ENCODE assay signal across 22 cellular contexts in genomic region chr9:136805207-136805740, GRCh38. TPM values are rescaled to one million over a fixed set of nuclear protein-coding genes. Genes with fewer than 3 reads are reported as not detected.
DNase-seq lines count a peak whose midpoint lies in the region; ATAC-seq, FAIRE-seq and TF ChIP-seq lines count a peak whose summit lies in the region.
"Had no signal": no experiment of that assay in that cellular context is flagged by ENCODE, and none has a peak within 500 bp of the region (broad histone marks: within the 10 kb centered on the region; RNA-seq: fewer than 3 reads in every experiment).

No MANE protein-coding gene starts in this region.

- H3K79me2 ChIP-seq in HepG2 (ENCODE audit: insufficient read depth, low read length) = peaks cover 56% of the 10 kb centered on the region

- H3K9ac ChIP-seq in HepG2 (ENCODE audit: insufficient read depth, low read depth, low read length) = no peak overlapping the region

- no TSS peak for BruUV-seq in HepG2 (replicated peaks; lab: Mats Ljungman, UMichigan)

- H2AFZ ChIP-seq in HepG2 (ENCODE audit: low read length) = no peak overlapping the region

- peaks cover 8% of the 10 kb centered on the region for H3K36me3 Mint-ChIP-seq in activated naive CD8-positive, alpha-beta T cell treated with anti-CD3 and anti-CD28 coated beads, Interleukin-2, amount 50 U/mL, for 24 hours (ENCODE audit: low read depth)
- peaks cover 13% of the 10 kb centered on the region for H3K36me3 Mint-ChIP-seq in activated naive CD8-positive, alpha-beta T cell treated with anti-CD3 and anti-CD28 coated beads for 36 hours
- H3K36me3 Mint-ChIP-seq in T-helper 17 cell (ENCODE audit: low read depth) = peaks cover 2% of the 10 kb centered on the region
- peaks cover 28% of the 10 kb centered on the region for H3K36me3 Mint-ChIP-seq in activated T-cell treated with anti-CD3 and anti-CD28 coated beads, Interleukin-2, amount 50 U/mL, for 24 hours (ENCODE audit: low read depth)

- peak overlapping the region; percentile 72 for H3K4me2 ChIP-seq in HepG2 (ENCODE audit: low read depth, low read length)

- H3K4me1 Mint-ChIP-seq in activated naive CD8-positive, alpha-beta T cell treated with anti-CD3 and anti-CD28 coated beads, Interleukin-2, amount 50 U/mL, for 24 hours = peaks cover 34% of the 10 kb centered on the region
- peaks cover 37% of the 10 kb centered on the region for H3K4me1 Mint-ChIP-seq in activated naive CD8-positive, alpha-beta T cell treated with anti-CD3 and anti-CD28 coated beads for 36 hours
- H3K4me1 Mint-ChIP-seq in T-helper 17 cell = peaks cover 12% of the 10 kb centered on the region
- peaks cover 38% of the 10 kb centered on the region for H3K4me1 Mint-ChIP-seq in activated T-cell treated with anti-CD3 and anti-CD28 coated beads, Interleukin-2, amount 50 U/mL, for 24 hours (ENCODE audit: low read depth)

- no peaks in the 10 kb centered on the region for H3K9me3 ChIP-seq in T-helper 17 cell (ENCODE audit: control insufficient read depth, low read length, poor library complexity, severe bottlenecking)
- no peaks in the 10 kb centered on the region for H3K9me3 ChIP-seq in HepG2 (ENCODE audit: low read length)
- no peaks in the 10 kb centered on the region for H3K9me3 ChIP-seq in transverse colon
- H3K9me3 ChIP-seq: testis had no signal

- CTCF ChIA-PET in HepG2 (lab: Yijun Ruan, JAX; ENCODE audit: low intra/inter-chr PET ratio, low total read pairs) = no interaction called here

- TF ChIP-seq RAD21 in HepG2 (CRISPR knock-in tag; IDR thresholded peaks at IDR 0.05) = no peak

- no peak for FAIRE-seq in HepG2 (lab: Jason Lieb, UNC)
- FAIRE-seq: D721Med, frontal cortex, G401.6, H54 had no signal

- WGBS in HepG2 (ENCODE audit: low lambda C conversion rate) = 95% methylated on average over 6 of the region's 12 CpGs
- WGBS in transverse colon (ENCODE audit: low coverage in 1 of 2), 2 donors = 90 to 92% methylated on average over 4 to 11 of the region's 12 CpGs

- H3K36me3 ChIP-seq in HepG2 (replicated peaks in 1 of 2; ENCODE audit: control insufficient read depth in 1 of 2, insufficient read depth in 2 of 2, low read length in 2 of 2) (peaks cover 0 to 2% of the 10 kb centered on the region in 2 experiments; a peak in 3 of 5 replicates), transverse colon (no peaks in the 10 kb centered on the region)
- H3K36me3 ChIP-seq: cardiac muscle cell had no signal

- H3K4me3 Mint-ChIP-seq in activated naive CD8-positive, alpha-beta T cell treated with anti-CD3 and anti-CD28 coated beads, Interleukin-2, amount 50 U/mL, for 24 hours = peak overlapping the region; percentile 6
- H3K4me3 Mint-ChIP-seq in activated naive CD8-positive, alpha-beta T cell treated with anti-CD3 and anti-CD28 coated beads for 36 hours = no peak overlapping the region
- peak overlapping the region; percentile 55 for H3K4me3 Mint-ChIP-seq in T-helper 17 cell
- H3K4me3 Mint-ChIP-seq in activated T-cell treated with anti-CD3 and anti-CD28 coated beads, Interleukin-2, amount 50 U/mL, for 24 hours = no peak overlapping the region

- H3K4me1 ChIP-seq in HepG2 (ENCODE audit: insufficient read depth, low read length) (peaks cover 67% of the 10 kb centered on the region), transverse colon (peaks cover 24 to 47% (median 42%) of the 10 kb centered on the region in 4 donors)

- in situ Hi-C loops in HepG2 (cut with HindIII; ENCODE audit: extremely low pct_ligation_motif_present, low pct_unique_long_range_greater_than_20kb) = no loop called here
- in situ Hi-C loops in transverse colon (cut with MboI; ENCODE audit: low pct_ligation_motif_present in 1 of 4, low pct_unique_long_range_greater_than_20kb in 1 of 4, low sequenced_read_pairs in 3 of 4) = no loop called here

- POLR2A ChIA-PET in HepG2 (lab: Yijun Ruan, JAX) = no interaction called here

- intact Hi-C loops in HepG2 (cut with micrococcal nuclease; ENCODE audit: unreplicated experiment) (no loop called here), transverse colon (cut with DNase I; ENCODE audit: low total_unique reads) (no loop called here)

- no peaks in the 10 kb centered on the region for H3K9me3 Mint-ChIP-seq in activated naive CD8-positive, alpha-beta T cell treated with anti-CD3 and anti-CD28 coated beads, Interleukin-2, amount 50 U/mL, for 24 hours
- H3K9me3 Mint-ChIP-seq in activated naive CD8-positive, alpha-beta T cell treated with anti-CD3 and anti-CD28 coated beads for 36 hours = no peaks in the 10 kb centered on the region
- no peaks in the 10 kb centered on the region for H3K9me3 Mint-ChIP-seq in activated T-cell treated with anti-CD3 and anti-CD28 coated beads, Interleukin-2, amount 50 U/mL, for 24 hours

- TF ChIP-seq CTCF in HepG2 (CRISPR knock-in tag; IDR thresholded peaks at IDR 0.05) (no peak), transverse colon (IDR thresholded peaks at IDR 0.05) (no peak)

- H3K27ac ChIP-seq in HepG2 (ENCODE audit: extremely low read length, insufficient read depth, low read length) (no peak overlapping the region), transverse colon (no peak overlapping the region)
- H3K27ac ChIP-seq: cardiac muscle cell, testis had no signal

- TF ChIP-seq POLR2A in HepG2 (IDR thresholded peaks at IDR 0.05; ENCODE audit: insufficient read depth in 1 of 2, low read depth in 2 of 2, low read length in 2 of 2) (no peak), transverse colon (IDR thresholded peaks at IDR 0.05) (peak; percentile 2)

- H3K4me3 ChIP-seq in HepG2 (replicated peaks in 1 of 3; ENCODE audit: insufficient read depth in 1 of 3, low read depth in 2 of 3, low read length in 3 of 3) (no peak overlapping the region; a peak in 1 of 6 replicates), transverse colon (no peak overlapping the region)
- H3K4me3 ChIP-seq: cardiac muscle cell, testis had no signal

- ATAC-seq in activated naive CD8-positive, alpha-beta T cell treated with anti-CD3 and anti-CD28 coated beads, Interleukin-2, amount 50 U/mL, for 24 hours = no peak
- ATAC-seq in T-helper 17 cell (no peak), HepG2 (no peak), HG02759 (IDR thresholded peaks at IDR 0.05; ENCODE audit: unreplicated experiment) (no peak)

- H4K20me1 ChIP-seq in HepG2 (ENCODE audit: insufficient read depth, low read length) = no peaks in the 10 kb centered on the region; the same call in none of the 2 replicates

- DNase-seq in activated naive CD8-positive, alpha-beta T cell treated with anti-CD3 and anti-CD28 coated beads, Interleukin-2, amount 50 U/mL, for 24 hours = no peak
- no peak for DNase-seq in activated naive CD8-positive, alpha-beta T cell treated with anti-CD3 and anti-CD28 coated beads for 36 hours
- DNase-seq in T-helper 17 cell (no peak), HepG2 (ENCODE audit: low spot score) (no peak), transverse colon (no peak), AG08396 (ENCODE audit: low spot score) (no peak)
- no peak for DNase-seq in activated T-cell treated with anti-CD3 and anti-CD28 coated beads, Interleukin-2, amount 50 U/mL, for 24 hours
- DNase-seq: activated effector memory CD4-positive, alpha-beta T cell treated with Interleukin-2 at 50 U/mL for 16 hours; NCI-H510A treated with DMSO at 0.1 percent for 48 hours; SHP77 treated with DMSO at 0.1 percent for 48 hours; stimulated activated CD4-positive, alpha-beta T cell treated with anti-CD3 and anti-CD28 coated beads, Interleukin-12 subunit alpha, Interleukin-12 subunit beta, amount 100 ng/mL, for 4 hours; T-helper 1 cell; testis had no signal

- H3K27ac Mint-ChIP-seq in activated naive CD8-positive, alpha-beta T cell treated with anti-CD3 and anti-CD28 coated beads, Interleukin-2, amount 50 U/mL, for 24 hours = no peak overlapping the region
- H3K27ac Mint-ChIP-seq in activated naive CD8-positive, alpha-beta T cell treated with anti-CD3 and anti-CD28 coated beads for 36 hours = no peak overlapping the region
- H3K27ac Mint-ChIP-seq in T-helper 17 cell = no peak overlapping the region
- no peak overlapping the region for H3K27ac Mint-ChIP-seq in activated T-cell treated with anti-CD3 and anti-CD28 coated beads, Interleukin-2, amount 50 U/mL, for 24 hours

- H3K27me3 Mint-ChIP-seq in activated naive CD8-positive, alpha-beta T cell treated with anti-CD3 and anti-CD28 coated beads, Interleukin-2, amount 50 U/mL, for 24 hours = peaks cover 17% of the 10 kb centered on the region
- peaks cover 10% of the 10 kb centered on the region for H3K27me3 Mint-ChIP-seq in activated naive CD8-positive, alpha-beta T cell treated with anti-CD3 and anti-CD28 coated beads for 36 hours
- H3K27me3 Mint-ChIP-seq in T-helper 17 cell = no peaks in the 10 kb centered on the region
- peaks cover 11% of the 10 kb centered on the region for H3K27me3 Mint-ChIP-seq in activated T-cell treated with anti-CD3 and anti-CD28 coated beads, Interleukin-2, amount 50 U/mL, for 24 hours

- no peaks in the 10 kb centered on the region for H3K27me3 ChIP-seq in HepG2 (ENCODE audit: control insufficient read depth in 1 of 2, insufficient read depth in 2 of 2, low read length in 2 of 2)
- H3K27me3 ChIP-seq in transverse colon = peaks cover 23% of the 10 kb centered on the region
- H3K27me3 ChIP-seq: cardiac muscle cell, testis had no signal

- TF ChIP-seq EP300 in HepG2 (IDR thresholded peaks at IDR 0.05; ENCODE audit: low read depth in 2 of 2, low read length in 2 of 2) = no peak
- TF ChIP-seq EP300 in HepG2 (CRISPR knock-in tag; IDR thresholded peaks at IDR 0.05; ENCODE audit: borderline replicate concordance) = no peak
- no peak for TF ChIP-seq EP300 in transverse colon (IDR thresholded peaks at IDR 0.05; ENCODE audit: low read depth)

RNA-seq across cellular contexts. Expression of gene RABL6, which starts 2.5 kb away (rescaled TPM):
- total RNA-seq in activated naive CD8-positive, alpha-beta T cell treated with anti-CD3 and anti-CD28 coated beads for 36 hours = 10 to 100 TPM; 87.0 to 88.3 TPM
- total RNA-seq in T-helper 17 cell = 10 to 100 TPM; 55.6 to 59.7 TPM
- 66.4 and 81.5 TPM in 2 replicates for total RNA-seq in HepG2 (2016; rRNA removed; fragmentation: Illumina TruSeq; extraction: Trizol)
- 37.0 and 38.7 TPM in 2 replicates for total RNA-seq in HepG2 (2016; cell fraction: cytosol; rRNA removed; fragmentation: Illumina TruSeq; extraction: Trizol; ENCODE audit: low read depth)
- 54.7 and 84.6 TPM in 2 replicates for total RNA-seq in HepG2 (2016; cell fraction: insoluble cytoplasmic fraction; rRNA removed; fragmentation: Illumina TruSeq; extraction: Trizol)
- 88.7 and 91.1 TPM in 2 replicates for total RNA-seq in HepG2 (2016; cell fraction: membrane; rRNA removed; fragmentation: Illumina TruSeq; extraction: Trizol)
- 50.3 and 58.9 TPM in 2 replicates for total RNA-seq in HepG2 (2016; cell fraction: nucleus; rRNA removed; fragmentation: Illumina TruSeq; extraction: Trizol)
- polyA plus RNA-seq in HepG2 (2011; rRNA removed) = 125 and 139 TPM in 2 replicates
- polyA plus RNA-seq in HepG2 (2011; cell fraction: cytosol; rRNA removed) = 72.4 and 105 TPM in 2 replicates
- 222 and 282 TPM in 2 replicates for polyA plus RNA-seq in HepG2 (2011; cell fraction: nucleus; rRNA removed)
- polyA plus RNA-seq in HepG2 (2012) = 114 and 126 TPM in 2 replicates
- 45.2 and 45.6 TPM in 2 replicates for polyA plus RNA-seq in HepG2 (2016; cell fraction: cytosol; fragmentation: Illumina TruSeq; extraction: Trizol; ENCODE audit: low read depth)
- polyA plus RNA-seq in HepG2 (2016; cell fraction: insoluble cytoplasmic fraction; fragmentation: Illumina TruSeq; extraction: Trizol; ENCODE audit: low read depth) = 68.3 and 84.3 TPM in 2 replicates
- 80.1 and 85.2 TPM in 2 replicates for polyA plus RNA-seq in HepG2 (2016; cell fraction: membrane; fragmentation: Illumina TruSeq; extraction: Trizol; ENCODE audit: low read depth)
- polyA plus RNA-seq in HepG2 (2016; cell fraction: nucleus; fragmentation: Illumina TruSeq; extraction: Trizol; ENCODE audit: insufficient read depth, low read depth) = 135 and 137 TPM in 2 replicates
- polyA minus RNA-seq in HepG2 (2011; rRNA and poly(A)+ RNA removed; ENCODE audit: low replicate concordance) = 117 and 139 TPM in 2 replicates
- 60.1 and 64.7 TPM in 2 replicates for polyA minus RNA-seq in HepG2 (2011; cell fraction: cytosol; rRNA and poly(A)+ RNA removed)
- 67.3 and 68.4 TPM in 2 replicates for polyA minus RNA-seq in HepG2 (2011; cell fraction: nucleus; rRNA and poly(A)+ RNA removed)
- 100 to 1,000 TPM in 3 of 4 donors, 10 to 100 TPM in 1; 71.3 to 227 (median 160) TPM for total RNA-seq in transverse colon

RNA-seq across cellular contexts. Expression of gene CCDC183, which starts 9.1 kb away (rescaled TPM):
- total RNA-seq in activated naive CD8-positive, alpha-beta T cell treated with anti-CD3 and anti-CD28 coated beads for 36 hours = under 1 TPM in 1 of 2 experiments, not detected in 1; 0.43 TPM
- 1 to 10 TPM; 1.8 to 2.2 TPM for total RNA-seq in T-helper 17 cell
- 3.0 and 5.0 TPM in 2 replicates for total RNA-seq in HepG2 (2016; rRNA removed; fragmentation: Illumina TruSeq; extraction: Trizol)
- 7.7 and 12.2 TPM in 2 replicates for total RNA-seq in HepG2 (2016; cell fraction: cytosol; rRNA removed; fragmentation: Illumina TruSeq; extraction: Trizol; ENCODE audit: low read depth)
- total RNA-seq in HepG2 (2016; cell fraction: insoluble cytoplasmic fraction; rRNA removed; fragmentation: Illumina TruSeq; extraction: Trizol) = 2.7 and 3.9 TPM in 2 replicates
- 8.1 and 14.4 TPM in 2 replicates for total RNA-seq in HepG2 (2016; cell fraction: membrane; rRNA removed; fragmentation: Illumina TruSeq; extraction: Trizol)
- total RNA-seq in HepG2 (2016; cell fraction: nucleus; rRNA removed; fragmentation: Illumina TruSeq; extraction: Trizol) = 1.6 and 3.7 TPM in 2 replicates
- 66.4 and 91.2 TPM in 2 replicates for polyA plus RNA-seq in HepG2 (2011; rRNA removed)
- polyA plus RNA-seq in HepG2 (2011; cell fraction: cytosol; rRNA removed) = 27.0 and 41.7 TPM in 2 replicates
- 838 and 949 TPM in 2 replicates for polyA plus RNA-seq in HepG2 (2011; cell fraction: nucleus; rRNA removed)
- polyA plus RNA-seq in HepG2 (2012) = 36.4 and 41.6 TPM in 2 replicates
- 10.3 and 12.4 TPM in 2 replicates for polyA plus RNA-seq in HepG2 (2016; cell fraction: cytosol; fragmentation: Illumina TruSeq; extraction: Trizol; ENCODE audit: low read depth)
- 4.0 and 6.0 TPM in 2 replicates for polyA plus RNA-seq in HepG2 (2016; cell fraction: insoluble cytoplasmic fraction; fragmentation: Illumina TruSeq; extraction: Trizol; ENCODE audit: low read depth)
- polyA plus RNA-seq in HepG2 (2016; cell fraction: membrane; fragmentation: Illumina TruSeq; extraction: Trizol; ENCODE audit: low read depth) = 10.0 and 11.0 TPM in 2 replicates
- 5.5 and 8.4 TPM in 2 replicates for polyA plus RNA-seq in HepG2 (2016; cell fraction: nucleus; fragmentation: Illumina TruSeq; extraction: Trizol; ENCODE audit: insufficient read depth, low read depth)
- polyA minus RNA-seq in HepG2 (2011; rRNA and poly(A)+ RNA removed; ENCODE audit: low replicate concordance) = 0.12 and 15.7 TPM in 2 replicates
- polyA minus RNA-seq in HepG2 (2011; cell fraction: cytosol; rRNA and poly(A)+ RNA removed) = 5.2 and 6.7 TPM in 2 replicates
- polyA minus RNA-seq in HepG2 (2011; cell fraction: nucleus; rRNA and poly(A)+ RNA removed) = 70.7 and 83.0 TPM in 2 replicates
- total RNA-seq in transverse colon = 100 to 1,000 TPM in 1 of 4 donors, 10 to 100 TPM in 3; 25.2 to 161 (median 63.5) TPM

RNA-seq across cellular contexts. Expression of gene TMEM141, which starts 14.1 kb away (rescaled TPM):
- total RNA-seq in activated naive CD8-positive, alpha-beta T cell treated with anti-CD3 and anti-CD28 coated beads for 36 hours = 10 to 100 TPM; 49.3 to 49.6 TPM
- total RNA-seq in T-helper 17 cell (10 to 100 TPM; 16.5 to 21.8 TPM), HepG2 (2016; rRNA removed; fragmentation: Illumina TruSeq; extraction: Trizol) (81.0 and 84.7 TPM in 2 replicates), transverse colon (100 to 1,000 TPM; 179 to 392 (median 224) TPM)
- total RNA-seq in HepG2 (2016; cell fraction: cytosol; rRNA removed; fragmentation: Illumina TruSeq; extraction: Trizol; ENCODE audit: low read depth) = 70.4 and 100.0 TPM in 2 replicates
- total RNA-seq in HepG2 (2016; cell fraction: insoluble cytoplasmic fraction; rRNA removed; fragmentation: Illumina TruSeq; extraction: Trizol) = 80.8 and 84.7 TPM in 2 replicates
- 80.1 and 91.8 TPM in 2 replicates for total RNA-seq in HepG2 (2016; cell fraction: membrane; rRNA removed; fragmentation: Illumina TruSeq; extraction: Trizol)
- 33.1 and 42.9 TPM in 2 replicates for total RNA-seq in HepG2 (2016; cell fraction: nucleus; rRNA removed; fragmentation: Illumina TruSeq; extraction: Trizol)
- polyA plus RNA-seq in HepG2 (2011; rRNA removed) = 199 and 202 TPM in 2 replicates
- 251 and 366 TPM in 2 replicates for polyA plus RNA-seq in HepG2 (2011; cell fraction: cytosol; rRNA removed)
- 166 and 175 TPM in 2 replicates for polyA plus RNA-seq in HepG2 (2011; cell fraction: nucleus; rRNA removed)
- 67.3 and 131 TPM in 2 replicates for polyA plus RNA-seq in HepG2 (2012)
- 77.4 and 109 TPM in 2 replicates for polyA plus RNA-seq in HepG2 (2016; cell fraction: cytosol; fragmentation: Illumina TruSeq; extraction: Trizol; ENCODE audit: low read depth)
- 78.7 and 86.2 TPM in 2 replicates for polyA plus RNA-seq in HepG2 (2016; cell fraction: insoluble cytoplasmic fraction; fragmentation: Illumina TruSeq; extraction: Trizol; ENCODE audit: low read depth)
- 77.7 and 87.6 TPM in 2 replicates for polyA plus RNA-seq in HepG2 (2016; cell fraction: membrane; fragmentation: Illumina TruSeq; extraction: Trizol; ENCODE audit: low read depth)
- polyA plus RNA-seq in HepG2 (2016; cell fraction: nucleus; fragmentation: Illumina TruSeq; extraction: Trizol; ENCODE audit: insufficient read depth, low read depth) = 59.2 and 68.0 TPM in 2 replicates
- 52.1 and 111 TPM in 2 replicates for polyA minus RNA-seq in HepG2 (2011; rRNA and poly(A)+ RNA removed; ENCODE audit: low replicate concordance)
- 30.4 and 35.6 TPM in 2 replicates for polyA minus RNA-seq in HepG2 (2011; cell fraction: cytosol; rRNA and poly(A)+ RNA removed)
- 38.6 and 51.1 TPM in 2 replicates for polyA minus RNA-seq in HepG2 (2011; cell fraction: nucleus; rRNA and poly(A)+ RNA removed)

RNA-seq across cellular contexts. Expression of gene AJM1, which starts 37.0 kb away (rescaled TPM):
- 1 to 10 TPM; 2.8 to 3.1 TPM for total RNA-seq in activated naive CD8-positive, alpha-beta T cell treated with anti-CD3 and anti-CD28 coated beads for 36 hours
- 1 to 10 TPM; 2.9 to 3.7 TPM for total RNA-seq in T-helper 17 cell
- total RNA-seq in HepG2 (2016; rRNA removed; fragmentation: Illumina TruSeq; extraction: Trizol) = 0.48 and 1.1 TPM in 2 replicates
- total RNA-seq in HepG2 (2016; cell fraction: cytosol; rRNA removed; fragmentation: Illumina TruSeq; extraction: Trizol; ENCODE audit: low read depth) = 0.61 and 0.71 TPM in 2 replicates
- total RNA-seq in HepG2 (2016; cell fraction: insoluble cytoplasmic fraction; rRNA removed; fragmentation: Illumina TruSeq; extraction: Trizol) = 0.30 and 1.00 TPM in 2 replicates
- total RNA-seq in HepG2 (2016; cell fraction: membrane; rRNA removed; fragmentation: Illumina TruSeq; extraction: Trizol) = 0.59 and 0.90 TPM in 2 replicates
- 1.0 TPM in 2 replicates for total RNA-seq in HepG2 (2016; cell fraction: nucleus; rRNA removed; fragmentation: Illumina TruSeq; extraction: Trizol)
- 1.2 and 1.4 TPM in 2 replicates for polyA plus RNA-seq in HepG2 (2011; rRNA removed)
- polyA plus RNA-seq in HepG2 (2011; cell fraction: cytosol; rRNA removed) = 0.45 and 0.97 TPM in 2 replicates
- 22.1 and 27.9 TPM in 2 replicates for polyA plus RNA-seq in HepG2 (2011; cell fraction: nucleus; rRNA removed)
- polyA plus RNA-seq in HepG2 (2012) = 2.2 TPM in 2 replicates
- 0.40 and 0.78 TPM in 2 replicates for polyA plus RNA-seq in HepG2 (2016; cell fraction: cytosol; fragmentation: Illumina TruSeq; extraction: Trizol; ENCODE audit: low read depth)
- polyA plus RNA-seq in HepG2 (2016; cell fraction: insoluble cytoplasmic fraction; fragmentation: Illumina TruSeq; extraction: Trizol; ENCODE audit: low read depth) = 0.61 and 0.74 TPM in 2 replicates
- polyA plus RNA-seq in HepG2 (2016; cell fraction: membrane; fragmentation: Illumina TruSeq; extraction: Trizol; ENCODE audit: low read depth) = 0.52 and 0.76 TPM in 2 replicates
- 4.1 and 4.6 TPM in 2 replicates for polyA plus RNA-seq in HepG2 (2016; cell fraction: nucleus; fragmentation: Illumina TruSeq; extraction: Trizol; ENCODE audit: insufficient read depth, low read depth)
- polyA minus RNA-seq in HepG2 (2011; rRNA and poly(A)+ RNA removed; ENCODE audit: low replicate concordance) = 0.77 and 1.1 TPM in 2 replicates
- 1.5 and 1.8 TPM in 2 replicates for polyA minus RNA-seq in HepG2 (2011; cell fraction: cytosol; rRNA and poly(A)+ RNA removed)
- polyA minus RNA-seq in HepG2 (2011; cell fraction: nucleus; rRNA and poly(A)+ RNA removed) = 3.0 and 3.3 TPM in 2 replicates
- total RNA-seq in transverse colon = 10 to 100 TPM in 3 of 4 donors, 1 to 10 TPM in 1; 9.8 to 26.5 (median 17.0) TPM

RNA-seq across cellular contexts. Expression of gene LCN15, which starts 41.0 kb away (rescaled TPM):
- not detected for total RNA-seq in activated naive CD8-positive, alpha-beta T cell treated with anti-CD3 and anti-CD28 coated beads for 36 hours
- total RNA-seq in T-helper 17 cell (not detected), HepG2 (2016; rRNA removed; fragmentation: Illumina TruSeq; extraction: Trizol) (0.29 and 1.3 TPM in 2 replicates), transverse colon (10 to 100 TPM in 1 of 4 donors, 1 to 10 TPM in 1, not detected in 2; 6.4 to 11.9 TPM)
- total RNA-seq in HepG2 (2016; cell fraction: cytosol; rRNA removed; fragmentation: Illumina TruSeq; extraction: Trizol; ENCODE audit: low read depth) = 1.3 and 1.9 TPM in 2 replicates
- total RNA-seq in HepG2 (2016; cell fraction: insoluble cytoplasmic fraction; rRNA removed; fragmentation: Illumina TruSeq; extraction: Trizol) = 0.55 and 1.00 TPM in 2 replicates
- total RNA-seq in HepG2 (2016; cell fraction: membrane; rRNA removed; fragmentation: Illumina TruSeq; extraction: Trizol) = 0.96 and 1.5 TPM in 2 replicates
- 0.41 and 0.99 TPM in 2 replicates for total RNA-seq in HepG2 (2016; cell fraction: nucleus; rRNA removed; fragmentation: Illumina TruSeq; extraction: Trizol)
- polyA plus RNA-seq in HepG2 (2011; rRNA removed) = 32.9 and 53.7 TPM in 2 replicates
- polyA plus RNA-seq in HepG2 (2011; cell fraction: cytosol; rRNA removed) = 35.0 and 114 TPM in 2 replicates
- 18.7 and 43.2 TPM in 2 replicates for polyA plus RNA-seq in HepG2 (2011; cell fraction: nucleus; rRNA removed)
- 13.7 and 27.0 TPM in 2 replicates for polyA plus RNA-seq in HepG2 (2012)
- 1.2 and 1.3 TPM in 2 replicates for polyA plus RNA-seq in HepG2 (2016; cell fraction: cytosol; fragmentation: Illumina TruSeq; extraction: Trizol; ENCODE audit: low read depth)
- 0.36 and 0.57 TPM in 2 replicates for polyA plus RNA-seq in HepG2 (2016; cell fraction: insoluble cytoplasmic fraction; fragmentation: Illumina TruSeq; extraction: Trizol; ENCODE audit: low read depth)
- 0.84 and 0.88 TPM in 2 replicates for polyA plus RNA-seq in HepG2 (2016; cell fraction: membrane; fragmentation: Illumina TruSeq; extraction: Trizol; ENCODE audit: low read depth)
- polyA plus RNA-seq in HepG2 (2016; cell fraction: nucleus; fragmentation: Illumina TruSeq; extraction: Trizol; ENCODE audit: insufficient read depth, low read depth) = 0.93 and 1.4 TPM in 2 replicates
- polyA minus RNA-seq in HepG2 (2011; rRNA and poly(A)+ RNA removed; ENCODE audit: low replicate concordance) = 28.1 TPM in 1 of 2 replicates, not detected in the other
- polyA minus RNA-seq in HepG2 (2011; cell fraction: cytosol; rRNA and poly(A)+ RNA removed) = 3.6 and 11.7 TPM in 2 replicates
- 2.1 and 3.2 TPM in 2 replicates for polyA minus RNA-seq in HepG2 (2011; cell fraction: nucleus; rRNA and poly(A)+ RNA removed)
- total RNA-seq: activated CD8-positive, alpha-beta memory T cell treated with anti-CD3 and anti-CD28 coated beads for 36 hours; frontal cortex; OCI-LY7; renal cortical epithelial cell had no signal
- polyA plus RNA-seq: cardiac muscle cell had no signal

Comparison
In these comparisons a context has a peak if more than half of its experiments do, and no peak if none do; other contexts are left out.
1. H3K4me3 Mint-ChIP-seq: peak in activated naive CD8-positive, alpha-beta T cell treated with anti-CD3 and anti-CD28 coated beads, Interleukin-2, amount 50 U/mL, for 24 hours (single experiment) and T-helper 17 cell (single experiment); none in activated naive CD8-positive, alpha-beta T cell treated with anti-CD3 and anti-CD28 coated beads for 36 hours (single experiment) and activated T-cell treated with anti-CD3 and anti-CD28 coated beads, Interleukin-2, amount 50 U/mL, for 24 hours (single experiment).